Comparison of ENCODE assay signal across 9 cellular contexts in genomic region chr21:38660333-38661295, GRCh38.
A peak's percentile ranks its signal among the peaks of the same experiment; 100 is the strongest.
DNase-seq lines count a peak whose midpoint lies in the region; ATAC-seq, FAIRE-seq and TF ChIP-seq lines count a peak whose summit lies in the region.
"Had no signal": no experiment of that assay in that cellular context is flagged by ENCODE, and none has a peak within 500 bp of the region (broad histone marks: within the 10 kb centered on the region; RNA-seq: fewer than 3 reads in every experiment).

No MANE protein-coding gene starts in this region.

- no TSS peak for BruUV-seq in GM12878 (replicated peaks; lab: Mats Ljungman, UMichigan)

- no peaks in the 10 kb centered on the region for H4K20me1 ChIP-seq in GM12878 (ENCODE audit: control insufficient read depth, insufficient read depth)

- no peak for TF ChIP-seq EP300 in GM12878 (IDR thresholded peaks at IDR 0.05; ENCODE audit: borderline replicate concordance in 1 of 2, control insufficient read depth in 1 of 2, low read depth in 2 of 2, low read length in 2 of 2)

- no peaks in the 10 kb centered on the region for H3K79me2 ChIP-seq in GM12878 (ENCODE audit: control insufficient read depth, insufficient read depth, low read length)

- POLR2A ChIA-PET in GM12878 (lab: Charles Lee): no interaction called here

- H3K9ac ChIP-seq in GM12878 (ENCODE audit: control insufficient read depth, insufficient read depth, low read length): no peak overlapping the region

- peak overlapping the region; percentile 22; the same call in 1 of the 2 replicates for H3K4me2 ChIP-seq in GM12878 (ENCODE audit: control insufficient read depth, insufficient read depth)

- no peaks in the 10 kb centered on the region for H3K36me3 ChIP-seq in GM12878 (ENCODE audit: control insufficient read depth in 2 of 2, insufficient read depth in 2 of 2, low read length in 1 of 2)
- no peaks in the 10 kb centered on the region for H3K36me3 ChIP-seq in right lobe of liver
- no peaks in the 10 kb centered on the region for H3K36me3 ChIP-seq in tibial artery

- SMC1A ChIA-PET in GM12878 (lab: Charles Lee; ENCODE audit: uncharacterized antibody, unreplicated experiment): interaction anchor here (0.6 kb wide), 1 partner anchor 460 kb away, joined by 3 read pairs; no protein-coding TSS in a partner anchor

- no peak overlapping the region for H2AFZ ChIP-seq in GM12878 (ENCODE audit: control insufficient read depth, low read depth, low read length)

- DNase-seq in activated CD4-positive, alpha-beta T cell treated with anti-CD3 and anti-CD28 coated beads for 48 hours: peak; percentile 14
- no peak for DNase-seq in activated CD4-positive, alpha-beta T cell treated with anti-CD3 and anti-CD28 coated beads, Interleukin-2, amount 50 U/mL, for 4 hours
- DNase-seq in GM12878 (ENCODE audit: low read depth, low spot score) (no peak), right lobe of liver (peak in 1 of 3 donors; percentile 33), tibial artery (peak; percentile 48 to 85), DMS114 treated with DMSO at 0.1 percent for 48 hours (lab: John Stamatoyannopoulos, UW; ENCODE audit: unreplicated experiment) (no peak), NOMO-1 treated with DMSO at 0.1 percent for 48 hours (lab: John Stamatoyannopoulos, UW; ENCODE audit: unreplicated experiment) (no peak)

- H3K4me1 ChIP-seq in GM12878 (ENCODE audit: control insufficient read depth, insufficient read depth, low read length): no peaks in the 10 kb centered on the region
- H3K4me1 ChIP-seq in right lobe of liver: peaks cover 0 to 6% (median 0%) of the 10 kb centered on the region in 4 donors
- peaks cover 0 to 31% (median 6%) of the 10 kb centered on the region in 4 donors for H3K4me1 ChIP-seq in tibial artery

- ATAC-seq in GM12878: no peak
- peak; percentile 36 to 67 (median 51) for ATAC-seq in right lobe of liver
- no peak for ATAC-seq in HG03108 (IDR thresholded peaks at IDR 0.05; ENCODE audit: unreplicated experiment)

- intact Hi-C loops in GM12878 (cut with micrococcal nuclease; ENCODE audit: unreplicated experiment) (no loop called here), right lobe of liver (cut with DNase I) (no loop called here), tibial artery (cut with DNase I; ENCODE audit: low total_unique reads) (loop anchor here (10.0 kb wide), 1 partner anchor 134 kb away; no protein-coding TSS in a partner anchor)

- H3K9me3 ChIP-seq in GM12878 (replicated peaks; ENCODE audit: control insufficient read depth, insufficient read depth, low read length) (no peaks in the 10 kb centered on the region; the same call in 2 of the 3 replicates), right lobe of liver (no peaks in the 10 kb centered on the region), tibial artery (no peaks in the 10 kb centered on the region)

- H3K27me3 ChIP-seq in GM12878 (replicated peaks in 1 of 2; ENCODE audit: control insufficient read depth in 2 of 2, insufficient read depth in 2 of 2, low read length in 1 of 2) (peaks cover 4 to 10% of the 10 kb centered on the region in 2 experiments), right lobe of liver (peaks cover 3 to 26% of the 10 kb centered on the region in 2 donors), tibial artery (no peaks in the 10 kb centered on the region)

- in situ Hi-C loops in GM12878 (cut with MboI): no loop called here

- H3K4me3 ChIP-seq in GM12878 (no peak overlapping the region), right lobe of liver (peak overlapping the region; percentile 23 to 42 (median 37)), tibial artery (peak overlapping the region; percentile 71 to 80)

- RAD21 ChIA-PET in GM12878 (lab: Charles Lee; ENCODE audit: unreplicated experiment): no interaction called here

- FAIRE-seq in GM12878 (lab: Jason Lieb, UNC): no peak
- FAIRE-seq: G401.6 had no signal

- no peak for TF ChIP-seq RAD21 in GM12878 (IDR thresholded peaks at IDR 0.05; ENCODE audit: insufficient read depth, low read depth, low read length)

- CTCF ChIA-PET in GM12878 (lab: Yijun Ruan, JAX): interaction anchor here (0.8 kb wide), 1 partner anchor 10 kb away, joined by 3 read pairs; no protein-coding TSS in a partner anchor

- H3K27ac ChIP-seq in GM12878 (ENCODE audit: control insufficient read depth, insufficient read depth) (no peak overlapping the region), right lobe of liver (peak overlapping the region in 1 of 3 donors; percentile 25), tibial artery (peak overlapping the region; percentile 92 to 93)

- whole genome bisulfite sequencing in GM12878 (ENCODE audit: insufficient coverage, insufficient replicate concordance, low lambda C conversion rate, missing lambda C conversion rate): 77% methylated on average over 61 of the region's 121 CpGs
- WGBS in right lobe of liver (ENCODE audit: insufficient coverage, low coverage, low lambda C conversion rate, missing lambda C conversion rate): 3% methylated on average over 43 of the region's 121 CpGs

- TF ChIP-seq CTCF in GM12878 (IDR thresholded peaks at IDR 0.05 in 2 of 3, conservative IDR thresholded peaks at IDR 0.05 in 1 of 3; ENCODE audit: control insufficient read depth in 2 of 3, extremely low read depth in 1 of 3, insufficient read depth in 1 of 3, low read depth in 3 of 3, low read length in 3 of 3) (no peak), right lobe of liver (IDR thresholded peaks at IDR 0.05) (no peak), tibial artery (IDR thresholded peaks at IDR 0.05) (peak in 1 of 2 experiments; percentile 11)

- no peak for TF ChIP-seq POLR2A in GM12878 (IDR thresholded peaks at IDR 0.05; ENCODE audit: low read depth, low read length)
- no peak for TF ChIP-seq POLR2A in right lobe of liver (IDR thresholded peaks at IDR 0.05)

TF ChIP-seq in GM12878, 131 proteins besides CTCF, POLR2A, EP300 and RAD21 (continues in another document):
- no peak for TF ChIP-seq CUX1 (IDR thresholded peaks at IDR 0.05; ENCODE audit: insufficient replicate concordance, low read depth, low read length)
- TF ChIP-seq NBN (IDR thresholded peaks at IDR 0.05): no peak
- no peak for TF ChIP-seq MYB (IDR thresholded peaks at IDR 0.05; ENCODE audit: borderline replicate concordance, low read depth, low read length)
- TF ChIP-seq TCF12 (IDR thresholded peaks at IDR 0.05; ENCODE audit: low read depth, low read length): no peak
- TF ChIP-seq SREBF2 (IDR thresholded peaks at IDR 0.05; ENCODE audit: low read length): no peak
- TF ChIP-seq ZBTB11 (CRISPR knock-in tag; IDR thresholded peaks at IDR 0.05): no peak
- no peak for TF ChIP-seq IKZF1 (conservative IDR thresholded peaks at IDR 0.05)
- no peak for TF ChIP-seq ZZZ3 (IDR thresholded peaks at IDR 0.05; ENCODE audit: control insufficient read depth, insufficient read length, low read depth)

Comparison
In these comparisons a context has a peak if more than half of its experiments do, and no peak if none do; other contexts are left out.
1. DNase-seq: peak in activated CD4-positive, alpha-beta T cell treated with anti-CD3 and anti-CD28 coated beads for 48 hours (single experiment) and tibial artery (2 of 2); none in activated CD4-positive, alpha-beta T cell treated with anti-CD3 and anti-CD28 coated beads, Interleukin-2, amount 50 U/mL, for 4 hours (0 of 2), GM12878 (single experiment), DMS114 treated with DMSO at 0.1 percent for 48 hours (single experiment) and NOMO-1 treated with DMSO at 0.1 percent for 48 hours (single experiment).
2. ATAC-seq: peak in right lobe of liver (4 of 4); none in GM12878 (single experiment) and HG03108 (single experiment).